ENCODE assay signal across 8 cellular contexts in the genomic region with DNA sequence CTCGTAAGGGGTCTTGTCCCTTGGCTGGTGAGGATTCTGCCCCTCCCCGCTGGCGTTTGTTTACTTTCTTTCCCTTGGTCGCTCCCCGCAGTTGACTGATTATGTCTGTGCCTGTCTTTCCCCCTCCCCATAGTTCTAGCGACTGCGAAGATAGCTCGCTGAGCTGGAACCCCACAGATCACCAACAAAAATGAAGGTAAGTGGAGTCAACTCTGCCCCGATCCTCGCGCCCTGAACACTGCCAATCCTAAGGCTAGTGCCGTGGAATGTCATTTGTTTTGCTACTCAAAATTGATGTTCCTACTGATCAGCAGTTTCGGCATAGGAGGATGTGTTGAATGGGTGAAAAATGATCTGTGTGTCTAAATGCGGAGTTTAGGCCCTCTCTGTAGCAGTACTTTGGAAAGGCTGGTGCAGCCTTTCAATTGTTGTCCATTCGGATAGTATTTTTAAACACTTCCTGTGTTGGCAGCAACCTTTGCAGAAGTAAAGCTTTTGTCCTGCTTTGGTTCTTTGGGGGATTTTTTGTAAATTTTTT. TPM values are rescaled to one million over a fixed set of nuclear protein-coding genes. Genes with fewer than 3 reads are reported as not detected.
DNase-seq lines count a peak whose midpoint lies in the region; ATAC-seq and TF ChIP-seq lines count a peak whose summit lies in the region.

No MANE protein-coding gene starts in this region.

- H4K12ac ChIP-seq in trophoblast cell (ENCODE audit: low read depth, low read length) = peak overlapping the region; percentile 5

- H3K27ac Mint-ChIP-seq in WTC11 = peak overlapping the region; percentile 94

- no peaks in the 10 kb centered on the region for H3K9me3 Mint-ChIP-seq in WTC11

- DNase-seq in Ammon's horn (ENCODE audit: low spot score) (peak; percentile 31), HAP-1 (ENCODE audit: low spot score in 2 of 2) (peak in 1 of 2 experiments; percentile 26), WTC11 (ENCODE audit: low spot score) (no peak), foreskin keratinocyte (no peak), trophoblast cell (peak in 1 of 2 donors; percentile 33), H4 (ENCODE audit: low spot score) (no peak)

- peak overlapping the region; percentile 85 for H3K4me3 ChIP-seq in HAP-1
- peak overlapping the region; percentile 97 for H3K4me3 ChIP-seq in trophoblast cell (ENCODE audit: low read depth, low read length)

- no peaks in the 10 kb centered on the region for H3K27me3 ChIP-seq in HAP-1 (ENCODE audit: low read depth)
- H3K27me3 ChIP-seq in foreskin keratinocyte = no peaks in the 10 kb centered on the region
- no peaks in the 10 kb centered on the region for H3K27me3 ChIP-seq in trophoblast cell (ENCODE audit: insufficient read depth, low read length)

- peak overlapping the region; percentile 48 for H2AFZ ChIP-seq in trophoblast cell (ENCODE audit: insufficient read depth, low read length, poor library complexity)

- peaks cover 11% of the 10 kb centered on the region for H3K4me1 Mint-ChIP-seq in WTC11

- H3K27me3 Mint-ChIP-seq in WTC11 (ENCODE audit: low read depth) = no peaks in the 10 kb centered on the region

- H3K79me2 ChIP-seq in trophoblast cell (ENCODE audit: control insufficient read depth, insufficient read depth, low read length, poor library complexity) = peaks cover 11% of the 10 kb centered on the region

- H4K91ac ChIP-seq in trophoblast cell (ENCODE audit: low read depth, low read length) = peak overlapping the region; percentile 75

- no peak overlapping the region for H2AK5ac ChIP-seq in trophoblast cell (ENCODE audit: low read length)

- peak overlapping the region; percentile 67 for H4K8ac ChIP-seq in trophoblast cell (ENCODE audit: low read depth, low read length)

- H3K79me1 ChIP-seq in trophoblast cell (ENCODE audit: low read length) = peaks cover 12% of the 10 kb centered on the region

- H3K27ac ChIP-seq in foreskin keratinocyte (peak overlapping the region; percentile 19), trophoblast cell (ENCODE audit: low read depth, low read length) (peak overlapping the region; percentile 51)

- no peak overlapping the region for H2BK12ac ChIP-seq in trophoblast cell (ENCODE audit: low read length)

- ATAC-seq in WTC11 = no peak
- ATAC-seq in foreskin keratinocyte = no peak
- no peak for ATAC-seq in HG02870 (IDR thresholded peaks at IDR 0.05; ENCODE audit: unreplicated experiment)
- no peak for ATAC-seq in GM19395 (IDR thresholded peaks at IDR 0.05; ENCODE audit: unreplicated experiment)

- H3K36me3 ChIP-seq in HAP-1 (replicated peaks) = peaks cover 13% of the 10 kb centered on the region
- H3K36me3 ChIP-seq in trophoblast cell (ENCODE audit: control insufficient read depth in 1 of 2, insufficient read depth in 2 of 2, low read length in 2 of 2) = peaks cover 9 to 14% of the 10 kb centered on the region in 2 experiments

- H2BK120ac ChIP-seq in trophoblast cell (ENCODE audit: insufficient read depth, low read length, poor library complexity) = peak overlapping the region; percentile 48

- CTCF ChIA-PET in WTC11 (lab: Charles Lee) = interaction anchor here (2.0 to 2.3 kb wide), 2 partner anchors 55 to 96 kb away, joined by 8 to 12 read pairs; a partner anchor contains a TSS

- no peak overlapping the region for H2BK5ac ChIP-seq in trophoblast cell (ENCODE audit: low read depth, low read length, poor library complexity)

- peak overlapping the region; percentile 99 for H3K4me3 Mint-ChIP-seq in WTC11

- no peak for TF ChIP-seq CTCF in WTC11 (IDR thresholded peaks at IDR 0.05)
- TF ChIP-seq CTCF in foreskin keratinocyte (conservative IDR thresholded peaks at IDR 0.05) = no peak

- H3K4me1 ChIP-seq in HAP-1 (peaks cover 10% of the 10 kb centered on the region), foreskin keratinocyte (peaks cover 10% of the 10 kb centered on the region), trophoblast cell (ENCODE audit: control insufficient read depth in 1 of 2, insufficient read depth in 2 of 2, low read length in 2 of 2) (no peaks in the 10 kb centered on the region)

- peak overlapping the region; percentile 80 for H3K4me2 ChIP-seq in trophoblast cell (ENCODE audit: low read length)

- no CpG with 5 or more reads among the region's 15 CpGs for WGBS in trophoblast cell (ENCODE audit: extremely low coverage, insufficient coverage, insufficient read length)

- peak overlapping the region; percentile 83 for H3K4ac ChIP-seq in trophoblast cell (ENCODE audit: low read depth, low read length)

- no peaks in the 10 kb centered on the region for H3K9me3 ChIP-seq in HAP-1
- no peaks in the 10 kb centered on the region for H3K9me3 ChIP-seq in trophoblast cell (ENCODE audit: insufficient read depth, low read depth, low read length)

- in situ Hi-C loops in HAP-1 (cut with MboI; ENCODE audit: low sequenced_read_pairs) = no loop called here

- peak overlapping the region; percentile 78 for H3K14ac ChIP-seq in trophoblast cell (ENCODE audit: low read length)

- H3K36me3 Mint-ChIP-seq in WTC11 = peaks cover 24% of the 10 kb centered on the region

- POLR2A ChIA-PET in WTC11 (lab: Charles Lee) = interaction anchor here (0.6 to 0.9 kb wide), 3 partner anchors 14 to 96 kb away, joined by 3 to 5 read pairs (median 3); a partner anchor contains a TSS

- H3K23ac ChIP-seq in trophoblast cell (ENCODE audit: low read length) = no peak overlapping the region

- H3K9ac ChIP-seq in trophoblast cell (ENCODE audit: low read length) = peak overlapping the region; percentile 78

- H3K18ac ChIP-seq in trophoblast cell (ENCODE audit: low read length) = peak overlapping the region; percentile 85

TF ChIP-seq in WTC11, 78 proteins besides CTCF, POLR2A, EP300 and RAD21:
- TF ChIP-seq GTF2I (CRISPR knock-in tag; conservative IDR thresholded peaks at IDR 0.05) = no peak
- TF ChIP-seq, protein P1, sequence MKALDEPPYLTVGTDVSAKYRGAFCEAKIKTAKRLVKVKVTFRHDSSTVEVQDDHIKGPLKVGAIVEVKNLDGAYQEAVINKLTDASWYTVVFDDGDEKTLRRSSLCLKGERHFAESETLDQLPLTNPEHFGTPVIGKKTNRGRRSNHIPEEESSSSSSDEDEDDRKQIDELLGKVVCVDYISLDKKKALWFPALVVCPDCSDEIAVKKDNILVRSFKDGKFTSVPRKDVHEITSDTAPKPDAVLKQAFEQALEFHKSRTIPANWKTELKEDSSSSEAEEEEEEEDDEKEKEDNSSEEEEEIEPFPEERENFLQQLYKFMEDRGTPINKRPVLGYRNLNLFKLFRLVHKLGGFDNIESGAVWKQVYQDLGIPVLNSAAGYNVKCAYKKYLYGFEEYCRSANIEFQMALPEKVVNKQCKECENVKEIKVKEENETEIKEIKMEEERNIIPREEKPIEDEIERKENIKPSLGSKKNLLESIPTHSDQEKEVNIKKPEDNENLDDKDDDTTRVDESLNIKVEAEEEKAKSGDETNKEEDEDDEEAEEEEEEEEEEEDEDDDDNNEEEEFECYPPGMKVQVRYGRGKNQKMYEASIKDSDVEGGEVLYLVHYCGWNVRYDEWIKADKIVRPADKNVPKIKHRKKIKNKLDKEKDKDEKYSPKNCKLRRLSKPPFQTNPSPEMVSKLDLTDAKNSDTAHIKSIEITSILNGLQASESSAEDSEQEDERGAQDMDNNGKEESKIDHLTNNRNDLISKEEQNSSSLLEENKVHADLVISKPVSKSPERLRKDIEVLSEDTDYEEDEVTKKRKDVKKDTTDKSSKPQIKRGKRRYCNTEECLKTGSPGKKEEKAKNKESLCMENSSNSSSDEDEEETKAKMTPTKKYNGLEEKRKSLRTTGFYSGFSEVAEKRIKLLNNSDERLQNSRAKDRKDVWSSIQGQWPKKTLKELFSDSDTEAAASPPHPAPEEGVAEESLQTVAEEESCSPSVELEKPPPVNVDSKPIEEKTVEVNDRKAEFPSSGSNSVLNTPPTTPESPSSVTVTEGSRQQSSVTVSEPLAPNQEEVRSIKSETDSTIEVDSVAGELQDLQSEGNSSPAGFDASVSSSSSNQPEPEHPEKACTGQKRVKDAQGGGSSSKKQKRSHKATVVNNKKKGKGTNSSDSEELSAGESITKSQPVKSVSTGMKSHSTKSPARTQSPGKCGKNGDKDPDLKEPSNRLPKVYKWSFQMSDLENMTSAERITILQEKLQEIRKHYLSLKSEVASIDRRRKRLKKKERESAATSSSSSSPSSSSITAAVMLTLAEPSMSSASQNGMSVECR (CRISPR knock-in tag; IDR thresholded peaks at IDR 0.05; ENCODE audit: borderline replicate concordance) = 0 out of 2 replicates have a peak, but pooled peaks have one; percentile 15

RNA-seq across cellular contexts. Expression of a gene that starts 1.4 kb away (rescaled TPM):
- 12.5 to 15.0 TPM (median 12.6 TPM) in 3 replicates for total RNA-seq in WTC11 (2021)
- total RNA-seq in foreskin keratinocyte = 6.2 and 6.4 TPM in 2 replicates
- 0.94 and 1.1 TPM in 2 replicates for polyA plus RNA-seq in foreskin keratinocyte
- 11.2 and 12.3 TPM in 2 replicates for polyA plus RNA-seq in trophoblast cell (2013)
- 2.3 and 3.9 TPM in 2 replicates for total RNA-seq in H4 (2014; rRNA removed; shearing (Covaris generic))

RNA-seq across cellular contexts. Expression of a gene that starts 55.1 kb away (rescaled TPM):
- total RNA-seq in WTC11 (2021) (260 to 286 TPM (median 270 TPM) in 3 replicates), foreskin keratinocyte (147 and 155 TPM in 2 replicates)
- polyA plus RNA-seq in foreskin keratinocyte = 165 and 183 TPM in 2 replicates
- polyA plus RNA-seq in trophoblast cell (2013) = 405 and 413 TPM in 2 replicates
- 184 and 292 TPM in 2 replicates for total RNA-seq in H4 (2014; rRNA removed; shearing (Covaris generic))
